Comparison of ENCODE assay signal across 1 cellular context in genomic region chr20:17631576-17632319, GRCh38.
TF ChIP-seq lines count a peak whose summit lies in the region.

No MANE protein-coding gene starts in this region.

TF ChIP-seq in HepG2, 621 proteins besides CTCF, POLR2A, EP300 and RAD21 (continued from another document):
- TF ChIP-seq ZBTB33 (CRISPR knock-in tag; IDR thresholded peaks at IDR 0.05), result no peak
- no peak for TF ChIP-seq ZNF709 (CRISPR knock-in tag; IDR thresholded peaks at IDR 0.05)
- no peak for TF ChIP-seq ZNF513 (CRISPR knock-in tag; conservative IDR thresholded peaks at IDR 0.05)
- TF ChIP-seq CHD4 (IDR thresholded peaks at IDR 0.05; ENCODE audit: borderline replicate concordance, low read length), result 0 out of 2 replicates have a peak, but pooled peaks have one; percentile 22
- TF ChIP-seq ZNF10 (CRISPR knock-in tag; IDR thresholded peaks at IDR 0.05; ENCODE audit: borderline replicate concordance, low read depth), result no peak
- TF ChIP-seq ZNF281 (CRISPR knock-in tag; IDR thresholded peaks at IDR 0.05; ENCODE audit: borderline replicate concordance), result no peak
- TF ChIP-seq NAIF1 (CRISPR knock-in tag; IDR thresholded peaks at IDR 0.05; ENCODE audit: borderline replicate concordance), result no peak
- TF ChIP-seq ADNP (CRISPR knock-in tag; IDR thresholded peaks at IDR 0.05), result peak; percentile 48; the same call in 1 of the 2 replicates
- no peak for TF ChIP-seq ZNF136 (CRISPR knock-in tag; IDR thresholded peaks at IDR 0.05; ENCODE audit: low read depth)
- TF ChIP-seq SMAD3 (CRISPR knock-in tag; IDR thresholded peaks at IDR 0.05), result no peak
- no peak for TF ChIP-seq PRPF4 (IDR thresholded peaks at IDR 0.05; ENCODE audit: low read depth, low read length, poor library complexity, severe bottlenecking)
- TF ChIP-seq TBP (CRISPR knock-in tag; IDR thresholded peaks at IDR 0.05), result no peak
- TF ChIP-seq ZNF282 (IDR thresholded peaks at IDR 0.05; ENCODE audit: partially characterized antibody), result no peak
- no peak for TF ChIP-seq ZNF761 (CRISPR knock-in tag; conservative IDR thresholded peaks at IDR 0.05)
- no peak for TF ChIP-seq ZNF570 (CRISPR knock-in tag; IDR thresholded peaks at IDR 0.05; ENCODE audit: borderline replicate concordance)
- peak; percentile 43; the same call in 1 of the 2 replicates for TF ChIP-seq RCOR2 (CRISPR knock-in tag; IDR thresholded peaks at IDR 0.05)
- no peak for TF ChIP-seq GABPB1 (CRISPR knock-in tag; IDR thresholded peaks at IDR 0.05)
TF ChIP-seq in HepG2: peak in this region for 17.
